ENCODE assay signal across 8 cellular contexts in the genomic region with DNA sequence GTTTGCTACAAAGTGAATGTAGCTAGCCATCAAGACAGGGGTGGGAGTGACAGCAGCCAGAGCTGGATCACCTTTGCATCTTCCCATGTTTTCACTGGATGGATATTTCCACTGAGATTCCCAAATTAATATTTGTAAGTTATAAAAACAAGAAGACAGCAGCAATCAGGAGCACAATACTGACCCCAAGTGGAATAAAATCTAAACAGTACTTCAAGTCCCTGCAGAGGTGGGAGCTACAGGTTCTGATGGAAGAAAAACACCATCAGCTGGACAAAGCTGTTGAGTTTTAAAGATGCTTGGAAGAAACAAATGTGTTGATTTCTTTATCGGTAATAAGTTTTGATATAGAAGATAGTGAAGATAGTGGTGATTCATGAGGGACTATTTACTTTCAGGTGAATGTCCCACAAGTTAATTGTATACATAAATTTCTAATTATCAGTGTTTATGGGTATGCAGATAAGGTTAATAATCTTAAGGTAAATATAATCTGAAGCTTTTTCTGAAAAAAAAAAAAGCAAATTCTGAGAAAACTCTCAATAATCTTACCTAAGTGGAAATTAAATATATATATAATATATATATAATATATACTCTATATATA.
DNase-seq lines count a peak whose midpoint lies in the region; ATAC-seq and TF ChIP-seq lines count a peak whose summit lies in the region.

No MANE protein-coding gene starts in this region.

- no peaks in the 10 kb centered on the region for H3K23me2 ChIP-seq in H9 (ENCODE audit: insufficient read length, low read depth, low read length, poor library complexity, severe bottlenecking)

- no peaks in the 10 kb centered on the region for H3K9me3 Mint-ChIP-seq in H9

- H3K4me3 Mint-ChIP-seq in H9 = no peak overlapping the region

- peaks cover 3 to 5% of the 10 kb centered on the region in 2 experiments; a peak in 3 of 4 replicates for H3K4me1 Mint-ChIP-seq in H9

- WGBS in H9 (ENCODE audit: extremely low coverage, insufficient read length, low lambda C conversion rate) = no CpG with 5 or more reads among the region's 1 CpG

- no peaks in the 10 kb centered on the region for H3K27me3 Mint-ChIP-seq in H9 (ENCODE audit: low read depth)

- no peak overlapping the region for H2AK5ac ChIP-seq in H9 (ENCODE audit: insufficient read length, low read length)

- H3K9me2 ChIP-seq in OCI-LY7 (ENCODE audit: insufficient read depth, low read length) = no peaks in the 10 kb centered on the region

- H3K79me2 ChIP-seq in H9 (ENCODE audit: insufficient read depth, low read length) = no peaks in the 10 kb centered on the region
- H3K79me2 ChIP-seq in OCI-LY7 (ENCODE audit: insufficient read depth, low read depth, low read length) = no peaks in the 10 kb centered on the region

- H2AFZ ChIP-seq in H9 (ENCODE audit: low read length) (no peak overlapping the region), OCI-LY7 (ENCODE audit: low read length) (no peak overlapping the region)

- H2BK15ac ChIP-seq in H9 (ENCODE audit: low read depth, low read length) = no peak overlapping the region

- intact Hi-C loops in OCI-LY7 (cut with micrococcal nuclease; ENCODE audit: unreplicated experiment) = no loop called here

- no peak overlapping the region for H3K23ac ChIP-seq in H9 (ENCODE audit: insufficient read length, low read depth, low read length)

- no peak overlapping the region for H3T11ph ChIP-seq in H9 (ENCODE audit: low read length)

- H4K5ac ChIP-seq in H9 (ENCODE audit: insufficient read length, low read depth, low read length) = no peak overlapping the region

- H3K14ac ChIP-seq in H9 (ENCODE audit: insufficient read depth, low read length) = no peak overlapping the region

- CTCF ChIA-PET in OCI-LY7 (lab: Charles Lee; ENCODE audit: unreplicated experiment) = no interaction called here

- TF ChIP-seq CTCF in H9 (conservative IDR thresholded peaks at IDR 0.05) = peak; percentile 70
- peak; percentile 64 for TF ChIP-seq CTCF in OCI-LY7 (conservative IDR thresholded peaks at IDR 0.05; ENCODE audit: low read length)
- TF ChIP-seq CTCF in fibroblast of the aortic adventitia (IDR thresholded peaks at IDR 0.05; ENCODE audit: insufficient read depth, low read length) = peak; percentile 60

- H3K4me1 ChIP-seq in H9 (ENCODE audit: insufficient read depth, low read length) (no peaks in the 10 kb centered on the region), OCI-LY7 (ENCODE audit: insufficient read depth, low read length, poor library complexity, severe bottlenecking) (no peaks in the 10 kb centered on the region)

- no peak overlapping the region for H2BK20ac ChIP-seq in H9 (ENCODE audit: low read depth, low read length, poor library complexity, severe bottlenecking)

- H3K4me3 ChIP-seq in OCI-LY7 (ENCODE audit: low read depth, low read length, poor library complexity, severe bottlenecking) (no peak overlapping the region), fibroblast of the aortic adventitia (ENCODE audit: low read depth, low read length) (no peak overlapping the region)

- H4K20me1 ChIP-seq in H9 (ENCODE audit: control insufficient read depth, insufficient read depth, insufficient read length) = no peaks in the 10 kb centered on the region
- H4K20me1 ChIP-seq in OCI-LY7 (ENCODE audit: insufficient read depth, low read length) = no peaks in the 10 kb centered on the region

- H3K79me1 ChIP-seq in H9 (ENCODE audit: insufficient read depth, low read depth, low read length, poor library complexity, severe bottlenecking) = no peaks in the 10 kb centered on the region

- H3K27me3 ChIP-seq in H9 (ENCODE audit: insufficient read depth, low read length) = no peaks in the 10 kb centered on the region

- no peaks in the 10 kb centered on the region for H3K36me3 ChIP-seq in OCI-LY7 (ENCODE audit: insufficient read depth, low read length)

- ATAC-seq in HG03135 (IDR thresholded peaks at IDR 0.05; ENCODE audit: unreplicated experiment) (no peak), HG03521 (IDR thresholded peaks at IDR 0.05; ENCODE audit: unreplicated experiment) (no peak), HG03565 (IDR thresholded peaks at IDR 0.05; ENCODE audit: unreplicated experiment) (no peak)

- H3K36me3 Mint-ChIP-seq in H9 (ENCODE audit: insufficient read depth in 1 of 3, low read depth in 3 of 3) = no peaks in the 10 kb centered on the region

- H3K9me3 ChIP-seq in H9 (ENCODE audit: control insufficient read depth, low read depth, low read length) = no peaks in the 10 kb centered on the region
- no peaks in the 10 kb centered on the region for H3K9me3 ChIP-seq in OCI-LY7 (ENCODE audit: low read length)

- no peak overlapping the region for H4K8ac ChIP-seq in H9 (replicated peaks; ENCODE audit: insufficient read length, low read depth, low read length)

- no peak overlapping the region for H4K91ac ChIP-seq in H9 (ENCODE audit: insufficient read length, low read depth, low read length)

- no TSS peak for BruUV-seq in OCI-LY7 (replicated peaks; lab: Mats Ljungman, UMichigan)

- H2BK12ac ChIP-seq in H9 (ENCODE audit: insufficient read length, low read depth, low read length) = no peak overlapping the region

- no peak overlapping the region for H2BK120ac ChIP-seq in H9 (ENCODE audit: low read depth, low read length, poor library complexity, severe bottlenecking)

- no peak for DNase-seq in H9
- no peak for DNase-seq in OCI-LY7 (ENCODE audit: low spot score)
- peak; percentile 81 for DNase-seq in fibroblast of the aortic adventitia (ENCODE audit: low read depth)
- DNase-seq in putamen (ENCODE audit: low spot score) = peak; percentile 42
- no peak for DNase-seq in 8988T

- H3K9ac ChIP-seq in H9 (ENCODE audit: extremely low read depth, insufficient read length, low read length) = no peak overlapping the region

- H3K4me2 ChIP-seq in H9 (ENCODE audit: insufficient read depth, insufficient read length, low read length) (no peak overlapping the region), OCI-LY7 (ENCODE audit: low read length) (no peak overlapping the region)

- no peak overlapping the region for H3K4ac ChIP-seq in H9 (ENCODE audit: low read depth, low read length)

- no peak overlapping the region for H3K27ac ChIP-seq in H9 (ENCODE audit: insufficient read length, low read depth, low read length)
- H3K27ac ChIP-seq in OCI-LY7 (ENCODE audit: low read depth, low read length, poor library complexity, severe bottlenecking) = no peak overlapping the region

- H3K56ac ChIP-seq in H9 (ENCODE audit: insufficient read length, low read depth, low read length) = no peak overlapping the region

- no peak overlapping the region for H3K18ac ChIP-seq in H9 (ENCODE audit: insufficient read length, low read depth, low read length)

- H2BK5ac ChIP-seq in H9 (ENCODE audit: insufficient read length, low read length) = no peak overlapping the region

- POLR2A ChIA-PET in OCI-LY7 (lab: Charles Lee) = interaction anchor here (0.6 to 1.2 kb wide), 2 partner anchors 17 to 123 kb away, joined by 3 to 5 read pairs; no protein-coding TSS in a partner anchor

- no peak overlapping the region for H3K27ac Mint-ChIP-seq in H9

Comparison
In these comparisons a context has a peak if more than half of its experiments do, and no peak if none do; other contexts are left out.
1. DNase-seq: peak in fibroblast of the aortic adventitia (single experiment) and putamen (single experiment); none in H9 (single experiment), OCI-LY7 (single experiment) and 8988T (single experiment).
2. Peak in every context shown above with its lines, with median percentiles within 50 percentile points of each other: CTCF ChIP-seq.